ENCODE assay signal across 8 cellular contexts in the genomic region with DNA sequence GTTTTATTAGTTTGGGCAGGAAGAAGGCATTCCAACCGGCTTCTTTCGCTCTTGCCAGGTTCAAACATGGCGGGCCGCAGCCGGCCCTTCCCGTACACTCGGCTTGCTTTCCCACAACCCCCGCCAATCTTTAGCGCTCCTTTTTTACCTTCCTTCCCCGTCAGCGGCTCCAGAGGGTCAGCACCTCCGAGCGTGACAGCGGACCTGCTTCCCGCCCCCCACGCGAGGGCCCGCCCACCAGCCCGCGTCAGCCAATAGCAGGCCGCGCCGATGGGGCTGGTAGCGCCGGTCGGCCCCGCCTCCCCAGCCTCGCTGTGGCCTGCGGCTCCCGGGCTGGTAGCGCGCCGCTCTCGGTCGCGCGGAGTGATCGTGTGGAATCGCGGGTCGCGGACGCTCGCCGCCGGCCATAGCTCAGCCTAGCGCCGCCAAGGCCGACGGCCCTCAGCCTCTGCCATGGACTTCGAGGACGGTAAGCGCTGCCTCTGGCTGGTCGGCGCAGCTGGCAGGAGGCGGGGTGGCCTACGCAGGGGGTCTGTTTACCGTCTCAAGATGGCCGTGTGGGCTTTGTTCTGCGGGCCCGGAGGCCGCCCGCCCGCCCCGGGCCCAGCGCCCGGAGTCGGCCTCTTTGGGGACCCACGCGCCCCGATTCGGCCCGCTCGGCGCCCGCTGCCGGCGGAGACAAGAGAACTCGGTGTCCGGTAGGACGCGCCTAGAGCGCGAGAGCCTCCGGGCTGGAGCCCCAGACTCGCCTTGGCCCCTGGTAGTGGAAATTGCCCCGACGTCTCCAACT. TPM values are rescaled to one million over a fixed set of nuclear protein-coding genes. Genes with fewer than 3 reads are reported as not detected.
A peak's percentile ranks its signal among the peaks of the same experiment; 100 is the strongest.
DNase-seq lines count a peak whose midpoint lies in the region; ATAC-seq, FAIRE-seq and TF ChIP-seq lines count a peak whose summit lies in the region.

A gene with protein sequence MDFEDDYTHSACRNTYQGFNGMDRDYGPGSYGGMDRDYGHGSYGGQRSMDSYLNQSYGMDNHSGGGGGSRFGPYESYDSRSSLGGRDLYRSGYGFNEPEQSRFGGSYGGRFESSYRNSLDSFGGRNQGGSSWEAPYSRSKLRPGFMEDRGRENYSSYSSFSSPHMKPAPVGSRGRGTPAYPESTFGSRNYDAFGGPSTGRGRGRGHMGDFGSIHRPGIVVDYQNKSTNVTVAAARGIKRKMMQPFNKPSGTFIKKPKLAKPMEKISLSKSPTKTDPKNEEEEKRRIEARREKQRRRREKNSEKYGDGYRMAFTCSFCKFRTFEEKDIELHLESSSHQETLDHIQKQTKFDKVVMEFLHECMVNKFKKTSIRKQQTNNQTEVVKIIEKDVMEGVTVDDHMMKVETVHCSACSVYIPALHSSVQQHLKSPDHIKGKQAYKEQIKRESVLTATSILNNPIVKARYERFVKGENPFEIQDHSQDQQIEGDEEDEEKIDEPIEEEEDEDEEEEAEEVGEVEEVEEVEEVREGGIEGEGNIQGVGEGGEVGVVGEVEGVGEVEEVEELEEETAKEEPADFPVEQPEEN (plus strand): TSS at position 306 of the 790 bp plus-strand sequence. CDS start 148 bp downstream, at position 454.

- TF ChIP-seq CTCF in adrenal gland (IDR thresholded peaks at IDR 0.05) = peak in 1 of 6 experiments; percentile 6
- no peak for TF ChIP-seq CTCF in upper lobe of right lung (IDR thresholded peaks at IDR 0.05)

- FAIRE-seq in GM12892 (lab: Jason Lieb, UNC) = peak; percentile 99

- H3K36me3 ChIP-seq in adrenal gland (replicated peaks in 1 of 2) (no peaks in the 10 kb centered on the region), upper lobe of right lung (peaks cover 5% of the 10 kb centered on the region)

- H3K27ac ChIP-seq in adrenal gland (peak within 1 kb of the TSS; percentile 95 to 99 (median 97)), upper lobe of right lung (peak within 1 kb of the TSS; percentile 97)

- H3K4me1 ChIP-seq in adrenal gland (replicated peaks in 1 of 2) (peaks cover 24 to 35% of the 10 kb centered on the region in 2 donors), upper lobe of right lung (peaks cover 17% of the 10 kb centered on the region)

- DNase-seq in GM12892 (ENCODE audit: insufficient read length) = peak; percentile 96
- peak; percentile 91 for DNase-seq in NCI-H1436 (lab: John Stamatoyannopoulos, UW)
- peak; percentile 87 to 94 (median 90) for DNase-seq in T-helper 1 cell
- peak; percentile 96 to 98 (median 97) for DNase-seq in adrenal gland
- peak; percentile 96 for DNase-seq in left cardiac atrium
- peak; percentile 98 for DNase-seq in posterior vena cava (ENCODE audit: low spot score)
- peak; percentile 99 for DNase-seq in upper lobe of right lung

- peak; percentile 98 for TF ChIP-seq POLR2A in GM12892 (IDR thresholded peaks at IDR 0.05; ENCODE audit: low read depth, low read length)
- TF ChIP-seq POLR2A in adrenal gland (IDR thresholded peaks at IDR 0.05) = peak; percentile 96 to 99

- H3K9me3 ChIP-seq in adrenal gland (replicated peaks in 1 of 3) = no peaks in the 10 kb centered on the region
- no peaks in the 10 kb centered on the region for H3K9me3 ChIP-seq in upper lobe of right lung

- intact Hi-C loops in adrenal gland (cut with DNase I) = no loop called here
- intact Hi-C loops in left cardiac atrium (cut with DNase I) = no loop called here
- intact Hi-C loops in posterior vena cava (cut with DNase I) = loop anchor here in 1 of 2 donors (5.0 kb wide), 1 partner anchor 193 kb away; no protein-coding TSS in a partner anchor
- intact Hi-C loops in upper lobe of right lung (cut with DNase I) = no loop called here

- H3K27me3 ChIP-seq in adrenal gland = no peaks in the 10 kb centered on the region
- no peaks in the 10 kb centered on the region for H3K27me3 ChIP-seq in upper lobe of right lung

- WGBS in adrenal gland, 4 donors = 0 to 2% (median 0%) methylated on average over 26 to 88 of the region's 88 CpGs

- ATAC-seq in HG02840 (IDR thresholded peaks at IDR 0.05; ENCODE audit: low FRiP score, unreplicated experiment) = peak; percentile 95
- peak; percentile 99 for ATAC-seq in left cardiac atrium
- ATAC-seq in upper lobe of right lung = peak; percentile 99

- peak within 1 kb of the TSS; percentile 31 to 97 (median 74) for H3K4me3 ChIP-seq in adrenal gland
- peak within 1 kb of the TSS; percentile 68 for H3K4me3 ChIP-seq in upper lobe of right lung

RNA-seq across cellular contexts. Expression of the gene that starts here (rescaled TPM):
- polyA plus RNA-seq in GM12892 (2012; ENCODE audit: missing spikeins) = 18.1 TPM
- total RNA-seq in adrenal gland (10 to 100 TPM in 6 of 8 donors, 1 to 10 TPM in 2; 4.1 to 19.1 (median 14.6) TPM), left cardiac atrium (10 to 100 TPM; 13.0 to 13.4 TPM), posterior vena cava (10 to 100 TPM; 19.4 to 19.6 TPM), upper lobe of right lung (18.0 TPM)
- 10 to 100 TPM; 10.6 to 28.3 (median 18.3) TPM for polyA plus RNA-seq in adrenal gland

Comparison
In these comparisons a context has a peak if more than half of its experiments do, and no peak if none do; other contexts are left out.
1. Peak in every context shown above with its lines: DNase-seq, ATAC-seq, H3K4me3 ChIP-seq and H3K27ac ChIP-seq.